30 cellular contexts compared by ENCODE assay signal in the genomic region with DNA sequence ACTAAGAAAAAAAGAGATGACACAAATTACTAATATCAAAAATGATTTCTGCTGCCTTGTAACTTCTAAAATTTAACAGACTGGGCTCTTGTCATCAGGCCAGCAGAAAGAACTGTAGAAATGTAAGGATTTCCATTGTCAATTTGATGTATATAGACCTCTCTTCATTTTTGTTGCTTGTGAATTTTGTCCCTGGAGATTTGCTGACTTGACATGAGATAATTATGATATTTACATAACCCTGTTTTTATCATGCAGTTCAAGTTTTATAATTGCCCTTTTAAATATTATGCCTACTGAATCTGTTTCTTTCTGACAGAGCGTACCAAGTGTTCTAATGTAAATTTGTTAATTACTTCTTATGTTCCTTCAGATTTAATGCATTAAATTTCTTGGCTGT. TPM values are rescaled to one million over a fixed set of nuclear protein-coding genes. Genes with fewer than 3 reads are reported as not detected.
"Had no signal": no experiment of that assay in that cellular context is flagged by ENCODE, and none has a peak within 500 bp of the region (broad histone marks: within the 10 kb centered on the region; RNA-seq: fewer than 3 reads in every experiment).

No MANE protein-coding gene starts in this region.

- H3K4me1 ChIP-seq: stomach, suprapubic skin, testis, thyroid gland, tibial artery, tibial nerve, transverse colon, upper lobe of left lung, upper lobe of right lung, uterus, vagina had no signal

- H3K9me3 ChIP-seq: testis, thoracic aorta, thyroid gland, transverse colon, upper lobe of right lung, uterus, vagina had no signal

- H3K4me3 ChIP-seq: stomach, suprapubic skin, testis, thoracic aorta, thyroid gland, tibial artery, tibial nerve, transverse colon, upper lobe of left lung, upper lobe of right lung, uterus, vagina had no signal

- DNase-seq: stimulated activated CD4-positive, alpha-beta T cell treated with anti-CD3 and anti-CD28 coated beads, Interleukin-2, amount 100 ng/mL, for 48 hours; stimulated activated CD4-positive, alpha-beta T cell treated with anti-CD3 and anti-CD28 coated beads, Interleukin-4, amount 100 ng/mL, for 1 hour; stimulated activated CD4-positive, alpha-beta T cell treated with anti-CD3 and anti-CD28 coated beads, Interleukin-4, amount 100 ng/mL, for 24 hours; stimulated activated CD4-positive, alpha-beta T cell treated with anti-CD3 and anti-CD28 coated beads, Interleukin-4, amount 100 ng/mL, for 4 hours; stimulated activated CD8-positive, alpha-beta memory T cell treated with anti-CD3 and anti-CD28 coated beads, Interleukin-4, amount 100 ng/mL, for 48 hours; stimulated activated naive B cell treated with anti-CD40 and anti-IgM and Interleukin-4, amounts not matched to agents 10 μg/mL and 1 μg/mL and 100 μg/mL, for 72 hours; stimulated activated naive CD4-positive, alpha-beta T cell; stimulated activated naive CD4-positive, alpha-beta T cell treated with Interleukin-2 at 50 U/mL for 16 hours; stimulated activated naive CD8-positive, alpha-beta T cell treated with anti-CD3 and anti-CD28 coated beads, Interleukin-15, amount 100 ng/mL, for 72 hours; stimulated activated naive CD8-positive, alpha-beta T cell treated with anti-CD3 and anti-CD28 coated beads, Interleukin-15, Interleukin-2, amounts not matched to agents 100 U/mL and 50 U/mL, for 24 hours; stomach; substantia nigra; testis; thyroid gland; tibial artery; transverse colon; trophoblast cell; upper lobe of left lung; upper lobe of right lung; uterus had no signal

- ATAC-seq: stimulated activated effector memory CD8-positive, alpha-beta T cell treated with anti-CD3 and anti-CD28 coated beads, Interleukin-12 subunit alpha, Interleukin-12 subunit beta, amount 100 ng/mL, for 72 hours; stimulated activated memory B cell treated with anti-CD40 and anti-IgM and Interleukin-4, amounts not matched to agents 10 μg/mL and 1 μg/mL and 100 μg/mL, for 72 hours; stimulated activated naive B cell treated with anti-CD40 and anti-IgM and Interleukin-4, amounts not matched to agents 10 μg/mL and 1 μg/mL and 100 μg/mL, for 72 hours; stimulated activated naive CD8-positive, alpha-beta T cell treated with anti-CD3 and anti-CD28 coated beads, Interleukin-15, amount 100 ng/mL, for 72 hours; stimulated activated naive CD8-positive, alpha-beta T cell treated with anti-CD3 and anti-CD28 coated beads, Interleukin-15, Interleukin-2, amounts not matched to agents 100 U/mL and 50 U/mL, for 24 hours; upper lobe of right lung had no signal

- H3K27me3 ChIP-seq: stomach, suprapubic skin, testis, thyroid gland, tibial artery, tibial nerve, transverse colon, upper lobe of left lung, upper lobe of right lung, uterus, vagina had no signal

- H3K27ac ChIP-seq: stomach, suprapubic skin, testis, thoracic aorta, thyroid gland, tibial artery, tibial nerve, transverse colon, upper lobe of left lung, upper lobe of right lung, uterus, vagina had no signal

- H3K36me3 ChIP-seq: stomach, suprapubic skin, thoracic aorta, thyroid gland, tibial artery, tibial nerve, transverse colon, upper lobe of left lung, upper lobe of right lung, uterus, vagina had no signal

- FAIRE-seq: urothelium cell line had no signal

RNA-seq across cellular contexts. Expression of gene TMEM215, which starts 23.9 kb away (rescaled TPM):
- total RNA-seq: stomach, subcutaneous adipose tissue, thoracic aorta, thyroid gland, transverse colon, upper lobe of left lung, upper lobe of right lung, ureter, vagina had no signal
- polyA plus RNA-seq: stomach, urinary bladder had no signal
